Comparison of ENCODE assay signal across 21 cellular contexts in genomic region chr7:101781384-101781783, GRCh38.
"Had no signal": no experiment of that assay in that cellular context is flagged by ENCODE, and none has a peak within 500 bp of the region (broad histone marks: within the 10 kb centered on the region; RNA-seq: fewer than 3 reads in every experiment).

No MANE protein-coding gene starts in this region.

- H3K9me3 ChIP-seq: MG63, SJSA1 had no signal

- H3K27me3 ChIP-seq: MG63 had no signal

- H3K4me3 ChIP-seq: MG63, SJSA1, SK-N-MC had no signal

- H3K36me3 ChIP-seq: MG63, SJSA1 had no signal

- H3K4me1 ChIP-seq: SJSA1 had no signal

- H3K27ac ChIP-seq: SJSA1, SK-N-MC had no signal

- DNase-seq: IMR-90, Karpas-422, KG1, MG63, NCI-H1092, NCI-H1105 treated with DMSO at 0.1 percent for 48 hours, NCI-H1417 treated with DMSO at 0.1 percent for 48 hours, NCI-H146, NCI-H1694 treated with DMSO at 0.1 percent for 48 hours, NCI-H1930, NCI-H2081, NCI-H2107, NCI-H2227 treated with DMSO at 0.1 percent for 48 hours, NCI-H524, NCI-H526 treated with DMSO at 0.1 percent for 48 hours, NCI-H774, Right ventricle myocardium superior, RPMI8226, SIG-M5 had no signal
